In genomic region chr7:18087031-18087686, GRCh38 we compare ENCODE assay signal across 8 cellular contexts. TPM values are rescaled to one million over a fixed set of nuclear protein-coding genes. Genes with fewer than 3 reads are reported as not detected.
DNase-seq lines count a peak whose midpoint lies in the region; ATAC-seq and TF ChIP-seq lines count a peak whose summit lies in the region.

No MANE protein-coding gene starts in this region.

- POLR2A ChIA-PET in HEK293 (lab: Yijun Ruan, JAX), result no interaction called here

- H4K20me1 ChIP-seq in hepatocyte (ENCODE audit: insufficient read depth, poor library complexity, severe bottlenecking), result no peaks in the 10 kb centered on the region

- H3K9me3 Mint-ChIP-seq in activated T-helper 2 cell treated with anti-CD3 and anti-CD28 coated beads, Interferon-gamma antibody, Interleukin-2, Interleukin-4, amounts not matched to agents 10 μg/mL and 5 μg/mL and 100 μg/mL, durations not matched to agents 14 hours and 24 hours and 36 hours, result peaks cover under 1% of the 10 kb centered on the region

- in situ Hi-C loops in gastrocnemius medialis (cut with MboI; ENCODE audit: low sequenced_read_pairs in 4 of 4), result no loop called here

- H3K4me3 ChIP-seq in HEK293 (ENCODE audit: low read depth, low read length) (peak overlapping the region; percentile 66), hepatocyte (peak overlapping the region; percentile 81), gastrocnemius medialis (peak overlapping the region; percentile 52 to 65 (median 60))

- H3K9me3 ChIP-seq in HEK293 (ENCODE audit: control insufficient read depth, insufficient read depth, low read depth, low read length), result no peaks in the 10 kb centered on the region
- no peaks in the 10 kb centered on the region for H3K9me3 ChIP-seq in hepatocyte (ENCODE audit: low read depth)
- H3K9me3 ChIP-seq in gastrocnemius medialis, result no peaks in the 10 kb centered on the region

- peak overlapping the region; percentile 94 for H3K4me2 ChIP-seq in hepatocyte

- H2AFZ ChIP-seq in hepatocyte, result peak overlapping the region; percentile 85

- no peaks in the 10 kb centered on the region for H3K36me3 Mint-ChIP-seq in activated T-helper 2 cell treated with anti-CD3 and anti-CD28 coated beads, Interferon-gamma antibody, Interleukin-2, Interleukin-4, amounts not matched to agents 10 μg/mL and 5 μg/mL and 100 μg/mL, durations not matched to agents 14 hours and 24 hours and 36 hours (ENCODE audit: low read depth)

- H3K27me3 Mint-ChIP-seq in activated T-helper 2 cell treated with anti-CD3 and anti-CD28 coated beads, Interferon-gamma antibody, Interleukin-2, Interleukin-4, amounts not matched to agents 10 μg/mL and 5 μg/mL and 100 μg/mL, durations not matched to agents 14 hours and 24 hours and 36 hours (ENCODE audit: low read depth), result peaks cover 46% of the 10 kb centered on the region

- WGBS in hepatocyte (ENCODE audit: low lambda C conversion rate, missing lambda C conversion rate), result 2% methylated on average over 31 of the region's 36 CpGs

- DNase-seq in 8988T, result peak; percentile 14
- DNase-seq in activated T-helper 2 cell treated with anti-CD3 and anti-CD28 coated beads, Interferon-gamma antibody, Interleukin-2, Interleukin-4, amounts not matched to agents 10 μg/mL and 5 μg/mL and 100 μg/mL, durations not matched to agents 14 hours and 24 hours and 36 hours (ENCODE audit: low spot score), result no peak
- peak; percentile 14 for DNase-seq in hepatocyte (ENCODE audit: low spot score)
- DNase-seq in gastrocnemius medialis, result no peak
- no peak for DNase-seq in NOMO-1 treated with dmso at 0.1 percent for 144 hours (lab: John Stamatoyannopoulos, UW; ENCODE audit: unreplicated experiment)

- H3K4me1 ChIP-seq in HEK293 (ENCODE audit: control insufficient read depth, insufficient read depth, low read length), result peaks cover 4% of the 10 kb centered on the region
- no peaks in the 10 kb centered on the region for H3K4me1 ChIP-seq in hepatocyte (ENCODE audit: insufficient read depth)
- peaks cover 0 to 14% of the 10 kb centered on the region in 2 donors for H3K4me1 ChIP-seq in gastrocnemius medialis

- H3K27ac Mint-ChIP-seq in activated T-helper 2 cell treated with anti-CD3 and anti-CD28 coated beads, Interferon-gamma antibody, Interleukin-2, Interleukin-4, amounts not matched to agents 10 μg/mL and 5 μg/mL and 100 μg/mL, durations not matched to agents 14 hours and 24 hours and 36 hours, result no peak overlapping the region

- intact Hi-C loops in activated T-helper 2 cell treated with anti-CD3 and anti-CD28 coated beads, Interferon-gamma antibody, Interleukin-2, Interleukin-4, amounts not matched to agents 10 μg/mL and 5 μg/mL and 100 μg/mL, durations not matched to agents 14 hours and 24 hours and 36 hours (cut with micrococcal nuclease), result no loop called here
- intact Hi-C loops in gastrocnemius medialis (cut with DNase I; ENCODE audit: low total_unique reads), result no loop called here

- no peaks in the 10 kb centered on the region for H3K4me1 Mint-ChIP-seq in activated T-helper 2 cell treated with anti-CD3 and anti-CD28 coated beads, Interferon-gamma antibody, Interleukin-2, Interleukin-4, amounts not matched to agents 10 μg/mL and 5 μg/mL and 100 μg/mL, durations not matched to agents 14 hours and 24 hours and 36 hours (ENCODE audit: low read depth)

- peak overlapping the region; percentile 66; the same call in 1 of the 2 replicates for H3K27ac ChIP-seq in HEK293 (ENCODE audit: extremely low read depth, low read depth, low read length)
- peak overlapping the region; percentile 66 for H3K27ac ChIP-seq in hepatocyte
- H3K27ac ChIP-seq in gastrocnemius medialis, result no peak overlapping the region

- H3K27me3 ChIP-seq in hepatocyte (peaks cover 38% of the 10 kb centered on the region), gastrocnemius medialis (peaks cover 0 to 6% (median 0%) of the 10 kb centered on the region in 3 donors)

- H3K79me2 ChIP-seq in hepatocyte, result no peaks in the 10 kb centered on the region

- no peak for TF ChIP-seq CTCF in HEK293 (tag by site-specific recombination; IDR thresholded peaks at IDR 0.05)
- TF ChIP-seq CTCF in hepatocyte (IDR thresholded peaks at IDR 0.05; ENCODE audit: poor library complexity), result no peak
- no peak for TF ChIP-seq CTCF in gastrocnemius medialis (IDR thresholded peaks at IDR 0.05 in 4 of 5, conservative IDR thresholded peaks at IDR 0.05 in 1 of 5)

- H3K9me2 ChIP-seq in hepatocyte (replicated peaks; ENCODE audit: insufficient read depth), result no peaks in the 10 kb centered on the region

- H3K36me3 ChIP-seq in HEK293 (ENCODE audit: control insufficient read depth in 2 of 2, insufficient read depth in 1 of 2, low read length in 2 of 2) (no peaks in the 10 kb centered on the region), hepatocyte (replicated peaks; ENCODE audit: insufficient read depth, low read depth) (no peaks in the 10 kb centered on the region), gastrocnemius medialis (no peaks in the 10 kb centered on the region)

- no peak for TF ChIP-seq POLR2A in gastrocnemius medialis (IDR thresholded peaks at IDR 0.05)

- peak overlapping the region; percentile 39 for H3K4me3 Mint-ChIP-seq in activated T-helper 2 cell treated with anti-CD3 and anti-CD28 coated beads, Interferon-gamma antibody, Interleukin-2, Interleukin-4, amounts not matched to agents 10 μg/mL and 5 μg/mL and 100 μg/mL, durations not matched to agents 14 hours and 24 hours and 36 hours (ENCODE audit: low read depth)

- CTCF ChIA-PET in HEK293 (lab: Yijun Ruan, JAX), result interaction anchor here (0.7 to 1.4 kb wide), 3 partner anchors 9 to 230 kb away, joined by 3 to 6 read pairs (median 3); no protein-coding TSS in a partner anchor

- no peak for ATAC-seq in gastrocnemius medialis
- no peak for ATAC-seq in GM21529 (IDR thresholded peaks at IDR 0.05; ENCODE audit: unreplicated experiment)
- no peak for ATAC-seq in GM21619 (IDR thresholded peaks at IDR 0.05; ENCODE audit: unreplicated experiment)

TF ChIP-seq in HEK293, 187 proteins besides CTCF, POLR2A, EP300 and RAD21 (continues in another document):
- TF ChIP-seq, protein P1, sequence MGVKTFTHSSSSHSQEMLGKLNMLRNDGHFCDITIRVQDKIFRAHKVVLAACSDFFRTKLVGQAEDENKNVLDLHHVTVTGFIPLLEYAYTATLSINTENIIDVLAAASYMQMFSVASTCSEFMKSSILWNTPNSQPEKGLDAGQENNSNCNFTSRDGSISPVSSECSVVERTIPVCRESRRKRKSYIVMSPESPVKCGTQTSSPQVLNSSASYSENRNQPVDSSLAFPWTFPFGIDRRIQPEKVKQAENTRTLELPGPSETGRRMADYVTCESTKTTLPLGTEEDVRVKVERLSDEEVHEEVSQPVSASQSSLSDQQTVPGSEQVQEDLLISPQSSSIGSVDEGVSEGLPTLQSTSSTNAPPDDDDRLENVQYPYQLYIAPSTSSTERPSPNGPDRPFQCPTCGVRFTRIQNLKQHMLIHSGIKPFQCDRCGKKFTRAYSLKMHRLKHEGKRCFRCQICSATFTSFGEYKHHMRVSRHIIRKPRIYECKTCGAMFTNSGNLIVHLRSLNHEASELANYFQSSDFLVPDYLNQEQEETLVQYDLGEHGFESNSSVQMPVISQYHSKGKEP (tag by site-specific recombination; IDR thresholded peaks at IDR 0.05), result no peak
- no peak for TF ChIP-seq ZNF518A (tag by site-specific recombination; conservative IDR thresholded peaks at IDR 0.05; ENCODE audit: low read depth)
- no peak for TF ChIP-seq ZNF621 (tag by site-specific recombination; IDR thresholded peaks at IDR 0.05)
- no peak for TF ChIP-seq ZNF37A (tag by site-specific recombination; IDR thresholded peaks at IDR 0.05)
- no peak for TF ChIP-seq ZNF266 (tag by site-specific recombination; IDR thresholded peaks at IDR 0.05; ENCODE audit: low read depth)

RNA-seq across cellular contexts. Expression of gene PRPS1L1, which starts 59.5 kb away (rescaled TPM):
- total RNA-seq in activated T-helper 2 cell treated with anti-CD3 and anti-CD28 coated beads, Interferon-gamma antibody, Interleukin-2, Interleukin-4, amounts not matched to agents 10 μg/mL and 5 μg/mL and 100 μg/mL, durations not matched to agents 14 hours and 24 hours and 36 hours, result not detected in 2 replicates
- total RNA-seq in hepatocyte (not detected in 2 replicates), gastrocnemius medialis (not detected)
- polyA plus RNA-seq in hepatocyte, result not detected in 2 replicates

Comparison
In these comparisons a context has a peak if more than half of its experiments do, and no peak if none do; other contexts are left out.
1. DNase-seq: peak in 8988T (single experiment) and hepatocyte (single experiment); none in activated T-helper 2 cell treated with anti-CD3 and anti-CD28 coated beads, Interferon-gamma antibody, Interleukin-2, Interleukin-4, amounts not matched to agents 10 μg/mL and 5 μg/mL and 100 μg/mL, durations not matched to agents 14 hours and 24 hours and 36 hours (single experiment), gastrocnemius medialis (0 of 2) and NOMO-1 treated with dmso at 0.1 percent for 144 hours (single experiment).
2. H3K27ac ChIP-seq: peak in HEK293 (single experiment) and hepatocyte (single experiment); none in gastrocnemius medialis (0 of 4).
3. Peak in every context shown above with its lines, with median percentiles within 50 percentile points of each other: H3K4me3 ChIP-seq.